In genomic region chr2:39731546-39731945, GRCh38 we compare ENCODE assay signal across 31 cellular contexts.
"Had no signal": no experiment of that assay in that cellular context is flagged by ENCODE, and none has a peak within 500 bp of the region (broad histone marks: within the 10 kb centered on the region; RNA-seq: fewer than 3 reads in every experiment).

No MANE protein-coding gene starts in this region.

- H3K27ac ChIP-seq: adrenal gland, body of pancreas, colonic mucosa, esophagus muscularis mucosa, foreskin keratinocyte, gastrocnemius medialis, heart left ventricle had no signal

- H3K36me3 ChIP-seq: colonic mucosa had no signal

- ATAC-seq: activated CD4-positive, alpha-beta T cell treated with anti-CD3 and anti-CD28 coated beads for 36 hours; activated CD8-positive, alpha-beta memory T cell treated with anti-CD3 and anti-CD28 coated beads, Interleukin-2, amount 10 ng/mL, durations not matched to agents 7 days and 5 days; activated CD8-positive, alpha-beta T cell treated with anti-CD3 and anti-CD28 coated beads, Interleukin-2, amount 10 ng/mL, durations not matched to agents 7 days and 5 days; activated naive CD8-positive, alpha-beta T cell treated with anti-CD3 and anti-CD28 coated beads, Interleukin-2, amount 50 U/mL, for 24 hours; activated T-helper 17 cell treated with anti-CD3 and anti-CD28 coated beads, Interleukin-2, amount 50 U/mL, for 72 hours; body of pancreas; foreskin keratinocyte; gastrocnemius medialis; T-helper 17 cell had no signal

- H3K27me3 ChIP-seq: adrenal gland, body of pancreas, colonic mucosa, esophagus muscularis mucosa, foreskin keratinocyte, gastrocnemius medialis, heart left ventricle had no signal

- H3K4me1 ChIP-seq: body of pancreas, colonic mucosa had no signal

- H3K4me3 ChIP-seq: adrenal gland, body of pancreas, colonic mucosa, esophagus muscularis mucosa, gastrocnemius medialis, heart left ventricle had no signal

- H3K9me3 ChIP-seq: adrenal gland, body of pancreas, colonic mucosa, esophagus muscularis mucosa, gastrocnemius medialis had no signal

- DNase-seq: activated CD4-positive, alpha-beta memory T cell treated with anti-CD3 and anti-CD28 coated beads for 36 hours; activated CD4-positive, alpha-beta T cell treated with anti-CD3 and anti-CD28 coated beads for 36 hours; activated CD4-positive, alpha-beta T cell treated with anti-CD3 and anti-CD28 coated beads, Interleukin-2, amount 10 ng/mL, durations not matched to agents 24 days and 14 days; activated CD4-positive, CD25-positive, alpha-beta regulatory T cell; activated CD4-positive, CD25-positive, alpha-beta regulatory T cell treated with anti-CD3 and anti-CD28 coated beads, Interleukin-2, amount 50 U/mL, for 72 hours; activated CD8-positive, alpha-beta memory T cell treated with anti-CD3 and anti-CD28 coated beads, Interleukin-2, amount 10 ng/mL, durations not matched to agents 7 days and 5 days; activated CD8-positive, alpha-beta memory T cell treated with anti-CD3 and anti-CD28 coated beads, Interleukin-2, amount 50 U/mL, for 4 hours; activated CD8-positive, alpha-beta T cell treated with anti-CD3 and anti-CD28 coated beads, Interleukin-2, amount 10 ng/mL, durations not matched to agents 7 days and 5 days; activated effector memory CD4-positive, alpha-beta T cell treated with anti-CD3 and anti-CD28 coated beads, Interleukin-2, amount 50 U/mL, for 16 hours; activated naive CD4-positive, alpha-beta T cell treated with anti-CD3 and anti-CD28 coated beads for 36 hours; activated naive CD8-positive, alpha-beta T cell treated with anti-CD3 and anti-CD28 coated beads for 36 hours; activated naive CD8-positive, alpha-beta T cell treated with anti-CD3 and anti-CD28 coated beads, Interleukin-2, amount 50 U/mL, for 24 hours; activated T-cell treated with anti-CD3 and anti-CD28 coated beads, Interleukin-2, amount 50 U/mL, for 1 hour; adrenal gland; amygdala; aorta; body of pancreas; caudate nucleus; cerebellar nuclear complex; colonic mucosa; effector memory CD4-positive, alpha-beta T cell; erythroblast; foreskin keratinocyte; gastrocnemius medialis; glutamatergic neuron; heart left ventricle; T-helper 1 cell; T-helper 17 cell; T1000 had no signal
